17 cellular contexts compared by ENCODE assay signal in genomic region chr4:67465032-67465762, GRCh38.
DNase-seq lines count a peak whose midpoint lies in the region; FAIRE-seq and TF ChIP-seq lines count a peak whose summit lies in the region.
"Had no signal": no experiment of that assay in that cellular context is flagged by ENCODE, and none has a peak within 500 bp of the region (broad histone marks: within the 10 kb centered on the region; RNA-seq: fewer than 3 reads in every experiment).

No MANE protein-coding gene starts in this region.

- peak overlapping the region; percentile 34; the same call in 1 of the 2 replicates for H2BK15ac ChIP-seq in H1 (ENCODE audit: low read length)
- no peak overlapping the region for H2BK15ac ChIP-seq in neuronal stem cell (ENCODE audit: low read length)

- H3K4me1 ChIP-seq in H1 (replicated peaks in 1 of 4; ENCODE audit: control insufficient read depth in 3 of 4, insufficient read depth in 4 of 4, low read length in 3 of 4) (no peaks in the 10 kb centered on the region), neuronal stem cell (ENCODE audit: control insufficient read depth in 2 of 2, insufficient read depth in 1 of 2, low read depth in 1 of 2, low read length in 2 of 2) (no peaks in the 10 kb centered on the region)
- H3K4me1 ChIP-seq: Peyer's patch had no signal

- no peak overlapping the region for H3K27ac ChIP-seq in H1 (ENCODE audit: low read depth, low read length)
- no peak overlapping the region for H3K27ac ChIP-seq in neuronal stem cell (replicated peaks; ENCODE audit: low read length)
- H3K27ac ChIP-seq: Peyer's patch had no signal

- H3K23ac ChIP-seq in H1 (ENCODE audit: insufficient read length) = no peak overlapping the region
- no peak overlapping the region for H3K23ac ChIP-seq in neuronal stem cell (ENCODE audit: low read depth, low read length, poor library complexity)

- H3K4me3 ChIP-seq in AG10803 (ENCODE audit: low read length) = no peak overlapping the region
- no peak overlapping the region for H3K4me3 ChIP-seq in H1 (ENCODE audit: extremely low read depth in 1 of 4, insufficient read depth in 2 of 4, low read depth in 3 of 4, low read length in 4 of 4)
- no peak overlapping the region for H3K4me3 ChIP-seq in neuronal stem cell (ENCODE audit: low read length in 2 of 2)
- H3K4me3 ChIP-seq: Peyer's patch had no signal

- POLR2A ChIA-PET in H1 (lab: Charles Lee; ENCODE audit: partially characterized antibody) = interaction anchor here (1.2 kb wide), 1 partner anchor 13 kb away, joined by 3 read pairs; no protein-coding TSS in a partner anchor

- CTCF ChIA-PET in H1 (lab: Charles Lee; ENCODE audit: partially characterized antibody) = no interaction called here

- H3K14ac ChIP-seq in H1 (ENCODE audit: insufficient read length) (no peak overlapping the region), neuronal stem cell (ENCODE audit: low read length) (no peak overlapping the region)

- H3K4ac ChIP-seq in H1 (replicated peaks; ENCODE audit: insufficient read length, low read depth, low read length) (no peak overlapping the region), neuronal stem cell (ENCODE audit: low read length) (no peak overlapping the region)

- H3K9me3 ChIP-seq in H1 (ENCODE audit: insufficient read depth in 2 of 2, low read depth in 1 of 2, low read length in 1 of 2) = no peaks in the 10 kb centered on the region
- H3K9me3 ChIP-seq in neuronal stem cell (replicated peaks in 1 of 2; ENCODE audit: control insufficient read depth in 2 of 2, insufficient read depth in 1 of 2, low read depth in 1 of 2, low read length in 2 of 2) = no peaks in the 10 kb centered on the region
- H3K9me3 ChIP-seq: Peyer's patch had no signal

- no peaks in the 10 kb centered on the region for H3K79me2 ChIP-seq in H1 (ENCODE audit: control insufficient read depth in 1 of 2, insufficient read depth in 2 of 2, low read length in 2 of 2)

- no peak for TF ChIP-seq RAD21 in H1 (IDR thresholded peaks at IDR 0.05 in 1 of 2, conservative IDR thresholded peaks at IDR 0.05 in 1 of 2; ENCODE audit: low read depth in 2 of 2, low read length in 2 of 2)

- H3K18ac ChIP-seq in H1 (ENCODE audit: extremely low read depth, low read length) (no peak overlapping the region), neuronal stem cell (ENCODE audit: low read length) (peak overlapping the region; percentile 18)

- H2BK120ac ChIP-seq in H1 (replicated peaks; ENCODE audit: low read depth, low read length) (no peak overlapping the region), neuronal stem cell (ENCODE audit: low read depth, low read length) (no peak overlapping the region)

- H3K27me3 ChIP-seq in H1 (replicated peaks in 1 of 4; ENCODE audit: control insufficient read depth in 3 of 4, extremely low read depth in 1 of 4, insufficient read depth in 3 of 4, low read length in 3 of 4) = no peaks in the 10 kb centered on the region
- H3K27me3 ChIP-seq in neuronal stem cell (ENCODE audit: control insufficient read depth in 3 of 3, insufficient read depth in 3 of 3, low read depth in 1 of 3, low read length in 3 of 3) = no peaks in the 10 kb centered on the region
- H3K27me3 ChIP-seq: Peyer's patch had no signal

- FAIRE-seq in H1 (lab: Jason Lieb, UNC) = no peak
- FAIRE-seq: TTC549 had no signal

- DNase-seq in AG10803 (ENCODE audit: low read depth) (peak; percentile 26), HT1080 (ENCODE audit: low read depth) (peak; percentile 4), H1 (ENCODE audit: low read depth in 1 of 2, low spot score in 2 of 2) (no peak), neuronal stem cell (ENCODE audit: low spot score) (no peak), dermis blood vessel endothelial cell (no peak), occipital lobe (lab: John Stamatoyannopoulos, UW) (no peak), AG20443 (ENCODE audit: low spot score) (no peak), GM13976 (ENCODE audit: low spot score) (no peak)
- DNase-seq: activated CD4-positive, alpha-beta T cell treated with anti-CD3 and anti-CD28 coated beads, Interleukin-2, amount 50 U/mL, for 48 hours; activated naive CD8-positive, alpha-beta T cell treated with anti-CD3 and anti-CD28 coated beads for 36 hours; activated T-cell treated with anti-CD3 and anti-CD28 coated beads, Interleukin-2, amount 50 U/mL, for 4 hours; endodermal cell; mammary epithelial cell; NCI-H2081; Peyer's patch; retina had no signal

- H4K8ac ChIP-seq in H1 (ENCODE audit: extremely low read depth, insufficient read depth, low read length) = no peak overlapping the region
- H4K8ac ChIP-seq in neuronal stem cell (ENCODE audit: low read depth, low read length) = no peak overlapping the region

- H3K79me1 ChIP-seq in H1 (ENCODE audit: low read depth, low read length) (no peaks in the 10 kb centered on the region), neuronal stem cell (ENCODE audit: low read depth, low read length) (no peaks in the 10 kb centered on the region)

- H2BK5ac ChIP-seq in H1 (ENCODE audit: low read depth, low read length) = no peak overlapping the region; the same call in 1 of the 2 replicates
- H2BK5ac ChIP-seq in neuronal stem cell (ENCODE audit: low read length) = no peak overlapping the region

- TF ChIP-seq POLR2A in H1 (IDR thresholded peaks at IDR 0.05; ENCODE audit: control extremely low read depth in 1 of 2, low read depth in 2 of 2, low read length in 2 of 2) = no peak

- no peak overlapping the region for H3K56ac ChIP-seq in H1 (replicated peaks; ENCODE audit: insufficient read length, low read depth, low read length)

- in situ Hi-C loops in GM13976 (cut with MboI; ENCODE audit: low sequenced_read_pairs, unreplicated experiment) = no loop called here

- H3K23me2 ChIP-seq in H1 (ENCODE audit: low read depth, low read length) = no peaks in the 10 kb centered on the region

- no peaks in the 10 kb centered on the region for H3K36me3 ChIP-seq in H1 (ENCODE audit: control insufficient read depth in 2 of 4, insufficient read depth in 4 of 4, low read length in 3 of 4)
- peaks cover 5 to 33% of the 10 kb centered on the region in 2 donors for H3K36me3 ChIP-seq in neuronal stem cell (replicated peaks in 1 of 2; ENCODE audit: control insufficient read depth in 2 of 2, insufficient read depth in 2 of 2, low read length in 2 of 2)

- no peak for TF ChIP-seq EP300 in H1 (IDR thresholded peaks at IDR 0.05; ENCODE audit: borderline replicate concordance in 1 of 2, low read depth in 2 of 2, low read length in 2 of 2)

- H4K5ac ChIP-seq in H1 (ENCODE audit: insufficient read length, low read depth, low read length) = no peak overlapping the region

- H2AFZ ChIP-seq in H1 (ENCODE audit: low read length) = no peak overlapping the region
- H2AFZ ChIP-seq in neuronal stem cell (ENCODE audit: low read length) = no peak overlapping the region

- WGBS in H1 (ENCODE audit: extremely low coverage in 1 of 2, insufficient coverage in 1 of 2, insufficient read length in 1 of 2, insufficient replicate concordance in 2 of 2, low coverage in 1 of 2, low lambda C conversion rate in 2 of 2, missing lambda C conversion rate in 1 of 2), 2 experiments = 94% methylated on average over 7 of the region's 7 CpGs; no CpG with 5 or more reads in 1 of the 2 experiments
- WGBS in neuronal stem cell (ENCODE audit: extremely low coverage in 2 of 2, insufficient read length in 2 of 2, insufficient replicate concordance in 1 of 2), 2 donors = no CpG with 5 or more reads among the region's 7 CpGs

- H2BK20ac ChIP-seq in H1 (ENCODE audit: low read length) = no peak overlapping the region

- no peak overlapping the region for H2BK12ac ChIP-seq in H1 (ENCODE audit: low read depth, low read length)
- no peak overlapping the region for H2BK12ac ChIP-seq in neuronal stem cell (ENCODE audit: low read length)

- H3K4me2 ChIP-seq in H1 (ENCODE audit: insufficient read depth in 1 of 2, low read depth in 2 of 2, low read length in 2 of 2) = no peak overlapping the region
- H3K4me2 ChIP-seq in neuronal stem cell (ENCODE audit: insufficient read depth, low read length, poor library complexity, severe bottlenecking) = no peak overlapping the region

- H3K9ac ChIP-seq in H1 (replicated peaks in 1 of 4; ENCODE audit: extremely low read depth in 1 of 4, low read depth in 3 of 4, low read length in 3 of 4) = no peak overlapping the region
- no peak overlapping the region for H3K9ac ChIP-seq in neuronal stem cell (ENCODE audit: low read depth, low read length, poor library complexity)

- H2AK5ac ChIP-seq in H1 (ENCODE audit: low read depth, low read length) (no peak overlapping the region), neuronal stem cell (ENCODE audit: low read depth, low read length) (no peak overlapping the region)

- H4K20me1 ChIP-seq in H1 (replicated peaks in 1 of 2; ENCODE audit: control insufficient read depth in 1 of 2, insufficient read depth in 2 of 2, low read length in 2 of 2) = peaks cover 0 to 2% of the 10 kb centered on the region in 2 experiments

- TF ChIP-seq CTCF in AG10803 (conservative IDR thresholded peaks at IDR 0.05; ENCODE audit: low read length) (no peak), H1 (IDR thresholded peaks at IDR 0.05; ENCODE audit: control extremely low read depth in 1 of 3, insufficient read depth in 1 of 3, low read depth in 1 of 3, low read length in 3 of 3) (no peak), GM13976 (IDR thresholded peaks at IDR 0.05; ENCODE audit: borderline replicate concordance, control extremely low read depth, extremely low read depth, insufficient read depth, missing control alignments) (no peak)

- H4K91ac ChIP-seq in H1 (replicated peaks; ENCODE audit: insufficient read length, low read length) = no peak overlapping the region
- H4K91ac ChIP-seq in neuronal stem cell (ENCODE audit: low read depth, low read length, poor library complexity) = no peak overlapping the region

TF ChIP-seq in H1, 55 proteins besides CTCF, POLR2A, EP300 and RAD21 (continues in another document):
- TF ChIP-seq, protein P1, sequence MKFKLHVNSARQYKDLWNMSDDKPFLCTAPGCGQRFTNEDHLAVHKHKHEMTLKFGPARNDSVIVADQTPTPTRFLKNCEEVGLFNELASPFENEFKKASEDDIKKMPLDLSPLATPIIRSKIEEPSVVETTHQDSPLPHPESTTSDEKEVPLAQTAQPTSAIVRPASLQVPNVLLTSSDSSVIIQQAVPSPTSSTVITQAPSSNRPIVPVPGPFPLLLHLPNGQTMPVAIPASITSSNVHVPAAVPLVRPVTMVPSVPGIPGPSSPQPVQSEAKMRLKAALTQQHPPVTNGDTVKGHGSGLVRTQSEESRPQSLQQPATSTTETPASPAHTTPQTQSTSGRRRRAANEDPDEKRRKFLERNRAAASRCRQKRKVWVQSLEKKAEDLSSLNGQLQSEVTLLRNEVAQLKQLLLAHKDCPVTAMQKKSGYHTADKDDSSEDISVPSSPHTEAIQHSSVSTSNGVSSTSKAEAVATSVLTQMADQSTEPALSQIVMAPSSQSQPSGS (IDR thresholded peaks at IDR 0.05; ENCODE audit: low read length) = no peak
- TF ChIP-seq FOSL1 (IDR thresholded peaks at IDR 0.05; ENCODE audit: insufficient read depth, low read depth, low read length) (no peak), HDAC6 (IDR thresholded peaks at IDR 0.05; ENCODE audit: low read depth, low read length) (no peak), BCL11A (IDR thresholded peaks at IDR 0.05; ENCODE audit: low read depth in 2 of 2, low read length in 2 of 2) (no peak), ZNF274 (IDR thresholded peaks at IDR 0.05; ENCODE audit: borderline replicate concordance, extremely low read depth, low read length) (no peak), BRCA1 (IDR thresholded peaks at IDR 0.05; ENCODE audit: low read depth, low read length) (no peak), SUZ12 (IDR thresholded peaks at IDR 0.05; ENCODE audit: low read length) (no peak)

Comparison
In these comparisons a context has a peak if more than half of its experiments do, and no peak if none do; other contexts are left out.
1. DNase-seq: peak in AG10803 (single experiment) and HT1080 (single experiment); none in H1 (0 of 2), neuronal stem cell (single experiment), dermis blood vessel endothelial cell (single experiment), occipital lobe (single experiment), AG20443 (single experiment) and GM13976 (single experiment).